Comparison of ENCODE assay signal across 1 cellular context in the genomic region with DNA sequence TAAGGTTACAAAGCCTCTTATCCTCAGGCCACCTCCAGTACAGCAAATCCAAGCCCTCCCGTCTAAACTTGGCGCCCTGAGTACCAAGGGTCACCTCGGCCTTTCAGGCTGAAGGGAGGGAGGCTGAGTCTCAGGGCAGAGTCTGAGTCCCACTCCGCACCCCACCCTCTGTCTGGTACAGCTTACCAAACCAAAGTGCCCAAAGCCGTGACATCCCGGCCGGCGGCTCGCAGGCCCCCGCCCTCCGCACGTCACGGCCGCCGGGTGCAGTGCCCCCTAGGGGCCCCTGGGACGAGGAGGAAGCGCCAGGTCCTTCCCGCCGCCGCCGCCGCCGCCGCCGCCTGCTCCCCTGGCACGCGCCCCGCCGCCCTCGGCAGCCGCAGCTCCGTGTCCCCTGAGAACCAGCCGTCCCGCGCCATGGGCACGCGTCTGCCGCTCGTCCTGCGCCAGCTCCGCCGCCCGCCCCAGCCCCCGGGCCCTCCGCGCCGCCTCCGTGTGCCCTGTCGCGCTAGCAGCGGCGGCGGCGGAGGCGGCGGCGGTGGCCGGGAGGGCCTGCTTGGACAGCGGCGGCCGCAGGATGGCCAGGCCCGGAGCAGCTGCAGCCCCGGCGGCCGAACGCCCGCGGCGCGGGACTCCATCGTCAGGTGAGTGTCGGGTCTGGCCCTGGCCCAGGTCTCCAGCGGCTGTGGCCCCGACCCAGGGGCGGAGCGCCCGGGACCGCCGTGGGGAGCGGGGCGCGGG.
TF ChIP-seq lines count a peak whose summit lies in the region.

A gene (plus strand): TSS at position 297 of the 741 bp plus-strand sequence. CDS start 121 bp downstream, at position 418.

TF ChIP-seq in HEK293, 187 proteins besides CTCF, POLR2A, EP300 and RAD21 (continued from another document and continues in another):
- TF ChIP-seq, protein P1, sequence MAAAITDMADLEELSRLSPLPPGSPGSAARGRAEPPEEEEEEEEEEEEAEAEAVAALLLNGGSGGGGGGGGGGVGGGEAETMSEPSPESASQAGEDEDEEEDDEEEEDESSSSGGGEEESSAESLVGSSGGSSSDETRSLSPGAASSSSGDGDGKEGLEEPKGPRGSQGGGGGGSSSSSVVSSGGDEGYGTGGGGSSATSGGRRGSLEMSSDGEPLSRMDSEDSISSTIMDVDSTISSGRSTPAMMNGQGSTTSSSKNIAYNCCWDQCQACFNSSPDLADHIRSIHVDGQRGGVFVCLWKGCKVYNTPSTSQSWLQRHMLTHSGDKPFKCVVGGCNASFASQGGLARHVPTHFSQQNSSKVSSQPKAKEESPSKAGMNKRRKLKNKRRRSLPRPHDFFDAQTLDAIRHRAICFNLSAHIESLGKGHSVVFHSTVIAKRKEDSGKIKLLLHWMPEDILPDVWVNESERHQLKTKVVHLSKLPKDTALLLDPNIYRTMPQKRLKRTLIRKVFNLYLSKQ (tag by site-specific recombination; IDR thresholded peaks at IDR 0.05; ENCODE audit: borderline replicate concordance): no peak
- TF ChIP-seq KLF7 (tag by site-specific recombination; IDR thresholded peaks at IDR 0.05; ENCODE audit: borderline replicate concordance) (peak; percentile 59; the same call in 1 of the 2 replicates), ZBTB7A (tag by site-specific recombination; IDR thresholded peaks at IDR 0.05; ENCODE audit: low read depth) (no peak), ZNF239 (tag by site-specific recombination; IDR thresholded peaks at IDR 0.05) (no peak), ZNF660 (tag by site-specific recombination; IDR thresholded peaks at IDR 0.05) (peak; percentile 74; the same call in 1 of the 2 replicates), ZNF548 (tag by site-specific recombination; IDR thresholded peaks at IDR 0.05) (no peak), ZSCAN30 (tag by site-specific recombination; IDR thresholded peaks at IDR 0.05) (peak; percentile 78; the same call in 1 of the 2 replicates), ZNF114 (tag by site-specific recombination; IDR thresholded peaks at IDR 0.05) (no peak), SETDB1 (IDR thresholded peaks at IDR 0.05; ENCODE audit: insufficient read length, low read length) (no peak), SCRT2 (tag by site-specific recombination; IDR thresholded peaks at IDR 0.05) (no peak), ZNF664 (tag by site-specific recombination; IDR thresholded peaks at IDR 0.05) (no peak), ZNF223 (tag by site-specific recombination; IDR thresholded peaks at IDR 0.05) (no peak), ZNF302 (tag by site-specific recombination; IDR thresholded peaks at IDR 0.05; ENCODE audit: low read depth) (no peak), ZNF830 (tag by site-specific recombination; IDR thresholded peaks at IDR 0.05; ENCODE audit: low read depth) (no peak), ZNF155 (tag by site-specific recombination; IDR thresholded peaks at IDR 0.05) (no peak), ZNF10 (tag by site-specific recombination; IDR thresholded peaks at IDR 0.05) (no peak), ZNF747 (tag by site-specific recombination; IDR thresholded peaks at IDR 0.05) (no peak), GFI1B (tag by site-specific recombination; IDR thresholded peaks at IDR 0.05) (no peak), ZIC2 (tag by site-specific recombination; IDR thresholded peaks at IDR 0.05) (no peak), TCF7L2 (IDR thresholded peaks at IDR 0.05; ENCODE audit: borderline replicate concordance, low read depth, low read length) (no peak), ZBTB48 (tag by site-specific recombination; IDR thresholded peaks at IDR 0.05) (peak; percentile 59; the same call in 1 of the 2 replicates), ZNF16 (tag by site-specific recombination; IDR thresholded peaks at IDR 0.05; ENCODE audit: low read depth) (no peak), ZNF121 (tag by site-specific recombination; IDR thresholded peaks at IDR 0.05) (no peak), ZNF596 (tag by site-specific recombination; IDR thresholded peaks at IDR 0.05) (0 out of 2 replicates have a peak, but pooled peaks have one; percentile 16), ZSCAN16 (tag by site-specific recombination; IDR thresholded peaks at IDR 0.05) (no peak), GLI2 (tag by site-specific recombination; IDR thresholded peaks at IDR 0.05; ENCODE audit: borderline replicate concordance, low read depth) (no peak), IKZF3 (tag by site-specific recombination; IDR thresholded peaks at IDR 0.05) (peak; percentile 93), ZFP41 (tag by site-specific recombination; IDR thresholded peaks at IDR 0.05; ENCODE audit: borderline replicate concordance) (no peak), YY1 (tag by site-specific recombination; IDR thresholded peaks at IDR 0.05) (no peak), OVOL3 (tag by site-specific recombination; IDR thresholded peaks at IDR 0.05) (no peak), ZNF394 (tag by site-specific recombination; IDR thresholded peaks at IDR 0.05; ENCODE audit: borderline replicate concordance) (no peak; the same call in 1 of the 2 replicates), ZNF571 (tag by site-specific recombination; IDR thresholded peaks at IDR 0.05) (no peak), ZNF112 (tag by site-specific recombination; IDR thresholded peaks at IDR 0.05) (no peak), BCL11B (tag by site-specific recombination; IDR thresholded peaks at IDR 0.05; ENCODE audit: low read depth) (peak; percentile 60; the same call in 1 of the 2 replicates)
- TF ChIP-seq, protein P2, sequence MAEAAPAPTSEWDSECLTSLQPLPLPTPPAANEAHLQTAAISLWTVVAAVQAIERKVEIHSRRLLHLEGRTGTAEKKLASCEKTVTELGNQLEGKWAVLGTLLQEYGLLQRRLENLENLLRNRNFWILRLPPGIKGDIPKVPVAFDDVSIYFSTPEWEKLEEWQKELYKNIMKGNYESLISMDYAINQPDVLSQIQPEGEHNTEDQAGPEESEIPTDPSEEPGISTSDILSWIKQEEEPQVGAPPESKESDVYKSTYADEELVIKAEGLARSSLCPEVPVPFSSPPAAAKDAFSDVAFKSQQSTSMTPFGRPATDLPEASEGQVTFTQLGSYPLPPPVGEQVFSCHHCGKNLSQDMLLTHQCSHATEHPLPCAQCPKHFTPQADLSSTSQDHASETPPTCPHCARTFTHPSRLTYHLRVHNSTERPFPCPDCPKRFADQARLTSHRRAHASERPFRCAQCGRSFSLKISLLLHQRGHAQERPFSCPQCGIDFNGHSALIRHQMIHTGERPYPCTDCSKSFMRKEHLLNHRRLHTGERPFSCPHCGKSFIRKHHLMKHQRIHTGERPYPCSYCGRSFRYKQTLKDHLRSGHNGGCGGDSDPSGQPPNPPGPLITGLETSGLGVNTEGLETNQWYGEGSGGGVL (tag by site-specific recombination; IDR thresholded peaks at IDR 0.05): no peak
- TF ChIP-seq, protein P3, sequence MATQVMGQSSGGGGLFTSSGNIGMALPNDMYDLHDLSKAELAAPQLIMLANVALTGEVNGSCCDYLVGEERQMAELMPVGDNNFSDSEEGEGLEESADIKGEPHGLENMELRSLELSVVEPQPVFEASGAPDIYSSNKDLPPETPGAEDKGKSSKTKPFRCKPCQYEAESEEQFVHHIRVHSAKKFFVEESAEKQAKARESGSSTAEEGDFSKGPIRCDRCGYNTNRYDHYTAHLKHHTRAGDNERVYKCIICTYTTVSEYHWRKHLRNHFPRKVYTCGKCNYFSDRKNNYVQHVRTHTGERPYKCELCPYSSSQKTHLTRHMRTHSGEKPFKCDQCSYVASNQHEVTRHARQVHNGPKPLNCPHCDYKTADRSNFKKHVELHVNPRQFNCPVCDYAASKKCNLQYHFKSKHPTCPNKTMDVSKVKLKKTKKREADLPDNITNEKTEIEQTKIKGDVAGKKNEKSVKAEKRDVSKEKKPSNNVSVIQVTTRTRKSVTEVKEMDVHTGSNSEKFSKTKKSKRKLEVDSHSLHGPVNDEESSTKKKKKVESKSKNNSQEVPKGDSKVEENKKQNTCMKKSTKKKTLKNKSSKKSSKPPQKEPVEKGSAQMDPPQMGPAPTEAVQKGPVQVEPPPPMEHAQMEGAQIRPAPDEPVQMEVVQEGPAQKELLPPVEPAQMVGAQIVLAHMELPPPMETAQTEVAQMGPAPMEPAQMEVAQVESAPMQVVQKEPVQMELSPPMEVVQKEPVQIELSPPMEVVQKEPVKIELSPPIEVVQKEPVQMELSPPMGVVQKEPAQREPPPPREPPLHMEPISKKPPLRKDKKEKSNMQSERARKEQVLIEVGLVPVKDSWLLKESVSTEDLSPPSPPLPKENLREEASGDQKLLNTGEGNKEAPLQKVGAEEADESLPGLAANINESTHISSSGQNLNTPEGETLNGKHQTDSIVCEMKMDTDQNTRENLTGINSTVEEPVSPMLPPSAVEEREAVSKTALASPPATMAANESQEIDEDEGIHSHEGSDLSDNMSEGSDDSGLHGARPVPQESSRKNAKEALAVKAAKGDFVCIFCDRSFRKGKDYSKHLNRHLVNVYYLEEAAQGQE (tag by site-specific recombination; IDR thresholded peaks at IDR 0.05): no peak
- TF ChIP-seq, protein P4, sequence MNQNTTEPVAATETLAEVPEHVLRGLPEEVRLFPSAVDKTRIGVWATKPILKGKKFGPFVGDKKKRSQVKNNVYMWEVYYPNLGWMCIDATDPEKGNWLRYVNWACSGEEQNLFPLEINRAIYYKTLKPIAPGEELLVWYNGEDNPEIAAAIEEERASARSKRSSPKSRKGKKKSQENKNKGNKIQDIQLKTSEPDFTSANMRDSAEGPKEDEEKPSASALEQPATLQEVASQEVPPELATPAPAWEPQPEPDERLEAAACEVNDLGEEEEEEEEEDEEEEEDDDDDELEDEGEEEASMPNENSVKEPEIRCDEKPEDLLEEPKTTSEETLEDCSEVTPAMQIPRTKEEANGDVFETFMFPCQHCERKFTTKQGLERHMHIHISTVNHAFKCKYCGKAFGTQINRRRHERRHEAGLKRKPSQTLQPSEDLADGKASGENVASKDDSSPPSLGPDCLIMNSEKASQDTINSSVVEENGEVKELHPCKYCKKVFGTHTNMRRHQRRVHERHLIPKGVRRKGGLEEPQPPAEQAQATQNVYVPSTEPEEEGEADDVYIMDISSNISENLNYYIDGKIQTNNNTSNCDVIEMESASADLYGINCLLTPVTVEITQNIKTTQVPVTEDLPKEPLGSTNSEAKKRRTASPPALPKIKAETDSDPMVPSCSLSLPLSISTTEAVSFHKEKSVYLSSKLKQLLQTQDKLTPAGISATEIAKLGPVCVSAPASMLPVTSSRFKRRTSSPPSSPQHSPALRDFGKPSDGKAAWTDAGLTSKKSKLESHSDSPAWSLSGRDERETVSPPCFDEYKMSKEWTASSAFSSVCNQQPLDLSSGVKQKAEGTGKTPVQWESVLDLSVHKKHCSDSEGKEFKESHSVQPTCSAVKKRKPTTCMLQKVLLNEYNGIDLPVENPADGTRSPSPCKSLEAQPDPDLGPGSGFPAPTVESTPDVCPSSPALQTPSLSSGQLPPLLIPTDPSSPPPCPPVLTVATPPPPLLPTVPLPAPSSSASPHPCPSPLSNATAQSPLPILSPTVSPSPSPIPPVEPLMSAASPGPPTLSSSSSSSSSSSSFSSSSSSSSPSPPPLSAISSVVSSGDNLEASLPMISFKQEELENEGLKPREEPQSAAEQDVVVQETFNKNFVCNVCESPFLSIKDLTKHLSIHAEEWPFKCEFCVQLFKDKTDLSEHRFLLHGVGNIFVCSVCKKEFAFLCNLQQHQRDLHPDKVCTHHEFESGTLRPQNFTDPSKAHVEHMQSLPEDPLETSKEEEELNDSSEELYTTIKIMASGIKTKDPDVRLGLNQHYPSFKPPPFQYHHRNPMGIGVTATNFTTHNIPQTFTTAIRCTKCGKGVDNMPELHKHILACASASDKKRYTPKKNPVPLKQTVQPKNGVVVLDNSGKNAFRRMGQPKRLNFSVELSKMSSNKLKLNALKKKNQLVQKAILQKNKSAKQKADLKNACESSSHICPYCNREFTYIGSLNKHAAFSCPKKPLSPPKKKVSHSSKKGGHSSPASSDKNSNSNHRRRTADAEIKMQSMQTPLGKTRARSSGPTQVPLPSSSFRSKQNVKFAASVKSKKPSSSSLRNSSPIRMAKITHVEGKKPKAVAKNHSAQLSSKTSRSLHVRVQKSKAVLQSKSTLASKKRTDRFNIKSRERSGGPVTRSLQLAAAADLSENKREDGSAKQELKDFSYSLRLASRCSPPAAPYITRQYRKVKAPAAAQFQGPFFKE (tag by site-specific recombination; IDR thresholded peaks at IDR 0.05; ENCODE audit: borderline replicate concordance): no peak
- TF ChIP-seq, protein P5, sequence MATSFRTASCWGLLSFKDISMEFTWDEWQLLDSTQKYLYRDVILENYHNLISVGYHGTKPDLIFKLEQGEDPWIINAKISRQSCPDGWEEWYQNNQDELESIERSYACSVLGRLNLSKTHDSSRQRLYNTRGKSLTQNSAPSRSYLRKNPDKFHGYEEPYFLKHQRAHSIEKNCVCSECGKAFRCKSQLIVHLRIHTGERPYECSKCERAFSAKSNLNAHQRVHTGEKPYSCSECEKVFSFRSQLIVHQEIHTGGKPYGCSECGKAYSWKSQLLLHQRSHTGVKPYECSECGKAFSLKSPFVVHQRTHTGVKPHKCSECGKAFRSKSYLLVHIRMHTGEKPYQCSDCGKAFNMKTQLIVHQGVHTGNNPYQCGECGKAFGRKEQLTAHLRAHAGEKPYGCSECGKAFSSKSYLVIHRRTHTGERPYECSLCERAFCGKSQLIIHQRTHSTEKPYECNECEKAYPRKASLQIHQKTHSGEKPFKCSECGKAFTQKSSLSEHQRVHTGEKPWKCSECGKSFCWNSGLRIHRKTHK (tag by site-specific recombination; IDR thresholded peaks at IDR 0.05): no peak
- TF ChIP-seq, protein P6, sequence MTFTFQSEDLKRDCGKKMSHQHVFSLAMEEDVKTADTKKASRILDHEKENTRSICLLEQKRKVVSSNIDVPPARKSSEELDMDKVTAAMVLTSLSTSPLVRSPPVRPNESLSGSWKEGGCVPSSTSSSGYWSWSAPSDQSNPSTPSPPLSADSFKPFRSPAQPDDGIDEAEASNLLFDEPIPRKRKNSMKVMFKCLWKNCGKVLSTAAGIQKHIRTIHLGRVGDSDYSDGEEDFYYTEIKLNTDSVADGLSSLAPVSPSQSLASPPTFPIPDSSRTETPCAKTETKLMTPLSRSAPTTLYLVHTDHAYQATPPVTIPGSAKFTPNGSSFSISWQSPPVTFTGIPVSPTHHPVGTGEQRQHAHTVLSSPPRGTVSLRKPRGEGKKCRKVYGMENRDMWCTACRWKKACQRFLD (tag by site-specific recombination; IDR thresholded peaks at IDR 0.05): no peak
- TF ChIP-seq, protein P7, sequence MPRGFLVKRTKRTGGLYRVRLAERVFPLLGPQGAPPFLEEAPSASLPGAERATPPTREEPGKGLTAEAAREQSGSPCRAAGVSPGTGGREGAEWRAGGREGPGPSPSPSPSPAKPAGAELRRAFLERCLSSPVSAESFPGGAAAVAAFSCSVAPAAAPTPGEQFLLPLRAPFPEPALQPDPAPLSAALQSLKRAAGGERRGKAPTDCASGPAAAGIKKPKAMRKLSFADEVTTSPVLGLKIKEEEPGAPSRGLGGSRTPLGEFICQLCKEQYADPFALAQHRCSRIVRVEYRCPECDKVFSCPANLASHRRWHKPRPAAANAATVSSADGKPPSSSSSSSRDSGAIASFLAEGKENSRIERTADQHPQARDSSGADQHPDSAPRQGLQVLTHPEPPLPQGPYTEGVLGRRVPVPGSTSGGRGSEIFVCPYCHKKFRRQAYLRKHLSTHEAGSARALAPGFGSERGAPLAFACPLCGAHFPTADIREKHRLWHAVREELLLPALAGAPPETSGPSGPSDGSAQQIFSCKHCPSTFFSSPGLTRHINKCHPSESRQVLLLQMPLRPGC (tag by site-specific recombination; IDR thresholded peaks at IDR 0.05): no peak
